ENCODE assay signal across 1 cellular context in the genomic region with DNA sequence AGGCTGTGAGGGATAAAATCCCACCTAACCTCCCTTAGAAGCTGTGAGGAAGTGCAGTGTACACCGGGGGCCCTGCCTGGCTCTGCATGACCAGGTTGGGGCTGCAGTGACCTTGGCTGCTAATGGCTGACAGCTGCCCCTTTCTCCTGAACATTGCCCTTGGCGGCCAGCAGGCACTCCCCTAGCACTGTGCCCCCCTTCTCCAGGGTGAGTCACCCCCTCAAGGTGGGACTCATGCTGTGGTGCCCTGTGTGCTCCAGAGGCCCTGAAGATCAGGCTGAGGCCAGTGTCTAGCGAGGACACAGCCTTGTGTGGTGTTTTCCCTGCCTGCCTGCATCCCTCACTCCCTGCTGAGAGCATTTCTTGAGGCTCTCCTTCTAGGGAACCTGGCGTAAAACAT.
TF ChIP-seq lines count a peak whose summit lies in the region.

No MANE protein-coding gene starts in this region.

TF ChIP-seq in HepG2, 621 proteins besides CTCF, POLR2A, EP300 and RAD21 (continued from another document):
- peak; percentile 28; the same call in 1 of the 2 replicates for TF ChIP-seq ZNF687 (CRISPR knock-in tag; IDR thresholded peaks at IDR 0.05)
- TF ChIP-seq SALL1 (CRISPR knock-in tag; IDR thresholded peaks at IDR 0.05): peak; percentile 36; the same call in 1 of the 2 replicates
- TF ChIP-seq, protein P1, sequence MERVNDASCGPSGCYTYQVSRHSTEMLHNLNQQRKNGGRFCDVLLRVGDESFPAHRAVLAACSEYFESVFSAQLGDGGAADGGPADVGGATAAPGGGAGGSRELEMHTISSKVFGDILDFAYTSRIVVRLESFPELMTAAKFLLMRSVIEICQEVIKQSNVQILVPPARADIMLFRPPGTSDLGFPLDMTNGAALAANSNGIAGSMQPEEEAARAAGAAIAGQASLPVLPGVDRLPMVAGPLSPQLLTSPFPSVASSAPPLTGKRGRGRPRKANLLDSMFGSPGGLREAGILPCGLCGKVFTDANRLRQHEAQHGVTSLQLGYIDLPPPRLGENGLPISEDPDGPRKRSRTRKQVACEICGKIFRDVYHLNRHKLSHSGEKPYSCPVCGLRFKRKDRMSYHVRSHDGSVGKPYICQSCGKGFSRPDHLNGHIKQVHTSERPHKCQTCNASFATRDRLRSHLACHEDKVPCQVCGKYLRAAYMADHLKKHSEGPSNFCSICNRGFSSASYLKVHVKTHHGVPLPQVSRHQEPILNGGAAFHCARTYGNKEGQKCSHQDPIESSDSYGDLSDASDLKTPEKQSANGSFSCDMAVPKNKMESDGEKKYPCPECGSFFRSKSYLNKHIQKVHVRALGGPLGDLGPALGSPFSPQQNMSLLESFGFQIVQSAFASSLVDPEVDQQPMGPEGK (CRISPR knock-in tag; IDR thresholded peaks at IDR 0.05): peak; percentile 43; the same call in 1 of the 2 replicates
TF ChIP-seq in HepG2: peak in this region for 7.
